Comparison of ENCODE assay signal across 8 cellular contexts in the genomic region with DNA sequence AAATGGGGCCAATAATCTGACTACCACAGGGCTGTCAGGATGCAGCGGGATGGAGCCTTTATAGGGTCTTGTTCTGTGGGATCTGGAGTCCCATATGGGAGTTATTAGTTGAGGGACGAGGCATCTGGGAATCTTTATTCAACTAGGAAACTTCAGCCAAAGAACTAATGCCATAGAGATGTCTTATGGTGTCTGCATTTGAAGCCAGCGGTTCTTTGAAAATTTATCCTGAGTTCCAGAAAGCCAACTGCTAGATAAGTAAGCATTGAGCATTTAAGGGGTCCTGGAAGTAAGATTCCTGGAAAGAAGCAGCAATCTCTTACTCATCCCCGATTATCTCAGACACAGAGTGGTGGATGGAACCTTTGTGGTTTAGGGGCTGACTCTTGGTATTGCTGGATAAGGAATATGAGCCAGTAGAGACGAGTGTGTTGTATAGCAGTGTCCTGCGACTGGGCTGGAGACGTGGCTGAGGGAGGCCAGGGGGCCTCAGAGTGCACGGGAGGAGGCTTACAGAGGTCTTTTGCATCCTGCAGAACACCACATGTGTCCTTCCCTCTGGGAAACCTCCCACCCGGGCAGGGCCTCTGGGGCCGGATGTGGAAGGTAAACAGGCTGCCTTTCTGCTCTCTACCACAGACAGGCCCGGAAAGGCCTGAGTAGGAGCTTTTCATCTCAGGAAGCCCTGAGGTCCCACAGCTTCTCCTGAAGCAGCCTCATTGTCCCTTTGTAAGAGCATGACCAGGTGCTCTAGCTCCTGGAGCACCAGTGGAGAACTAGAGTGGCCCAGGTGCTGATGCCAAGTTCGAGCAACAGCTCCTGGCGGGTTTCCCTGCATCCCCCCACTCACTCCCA. TPM values are rescaled to one million over a fixed set of nuclear protein-coding genes. Genes with fewer than 3 reads are reported as not detected.
DNase-seq lines count a peak whose midpoint lies in the region; ATAC-seq and TF ChIP-seq lines count a peak whose summit lies in the region.

No MANE protein-coding gene starts in this region.

- TF ChIP-seq CTCF in RWPE2 (IDR thresholded peaks at IDR 0.05; ENCODE audit: poor library complexity, severe bottlenecking) (no peak), osteocyte (IDR thresholded peaks at IDR 0.05) (no peak)

- 40 to 43% methylated on average over 13 of the region's 13 CpGs for WGBS in esophagus, 2 donors

- peak overlapping the region; percentile 83 for H3K27ac Mint-ChIP-seq in osteocyte (ENCODE audit: unreplicated experiment)

- peak overlapping the region; percentile 35 for H3K4me3 Mint-ChIP-seq in osteocyte (ENCODE audit: unreplicated experiment)

- no peaks in the 10 kb centered on the region for H3K9me3 ChIP-seq in RWPE2 (ENCODE audit: severe bottlenecking)
- no peaks in the 10 kb centered on the region for H3K9me3 ChIP-seq in esophagus (ENCODE audit: control insufficient read depth in 2 of 2, insufficient read depth in 1 of 2, low read depth in 1 of 2, low read length in 1 of 2)

- H3K4me3 ChIP-seq in RWPE2 (ENCODE audit: severe bottlenecking) (no peak overlapping the region), esophagus (ENCODE audit: low read depth in 1 of 2, low read length in 2 of 2) (no peak overlapping the region)

- H3K4me1 Mint-ChIP-seq in osteocyte (ENCODE audit: unreplicated experiment) = peaks cover 68% of the 10 kb centered on the region

- H3K27ac ChIP-seq in RWPE2 (ENCODE audit: poor library complexity, severe bottlenecking) = peak overlapping the region; percentile 99
- peak overlapping the region; percentile 84 to 93 for H3K27ac ChIP-seq in esophagus (ENCODE audit: low read depth in 2 of 2, low read length in 1 of 2)

- H3K27me3 Mint-ChIP-seq in osteocyte (ENCODE audit: unreplicated experiment) = no peaks in the 10 kb centered on the region

- H3K4me1 ChIP-seq in RWPE2 (ENCODE audit: insufficient read depth, poor library complexity, severe bottlenecking) (peaks cover 69% of the 10 kb centered on the region), esophagus (ENCODE audit: control insufficient read depth in 2 of 2, insufficient read depth in 2 of 2, low read length in 1 of 2) (peaks cover 11 to 24% of the 10 kb centered on the region in 2 donors)

- ATAC-seq in RWPE2 (ENCODE audit: low read depth) = no peak

- H3K36me3 ChIP-seq in RWPE2 (ENCODE audit: low read depth) (peaks cover 78% of the 10 kb centered on the region), esophagus (ENCODE audit: control insufficient read depth in 2 of 2, insufficient read depth in 2 of 2, low read length in 1 of 2) (peaks cover 0 to 5% of the 10 kb centered on the region in 2 donors)

- H3K36me3 Mint-ChIP-seq in osteocyte (ENCODE audit: unreplicated experiment) = peaks cover 6% of the 10 kb centered on the region

- peak; percentile 74 for DNase-seq in COLO829 (ENCODE audit: low spot score)
- no peak for DNase-seq in RWPE2 (ENCODE audit: low spot score)
- no peak for DNase-seq in osteocyte (ENCODE audit: extremely low spot score, unreplicated experiment)
- DNase-seq in stimulated activated CD4-positive, alpha-beta T cell treated with anti-CD3 and anti-CD28 coated beads, Interleukin-2, amount 100 ng/mL, for 48 hours = no peak
- no peak for DNase-seq in globus pallidus (ENCODE audit: low spot score)
- no peak for DNase-seq in stimulated activated CD4-positive, alpha-beta T cell treated with anti-CD3 and anti-CD28 coated beads, Interleukin-2, amount 100 ng/mL, for 24 hours
- DNase-seq in activated T-cell treated with anti-CD3 and anti-CD28 coated beads, Interleukin-2, amount 50 U/mL, for 48 hours = no peak

- H3K9me3 Mint-ChIP-seq in osteocyte (ENCODE audit: unreplicated experiment) = no peaks in the 10 kb centered on the region

- H3K27me3 ChIP-seq in RWPE2 (ENCODE audit: insufficient read depth, poor library complexity, severe bottlenecking) (no peaks in the 10 kb centered on the region), esophagus (ENCODE audit: control insufficient read depth in 1 of 2, insufficient read depth in 2 of 2, low read length in 2 of 2) (no peaks in the 10 kb centered on the region)

RNA-seq across cellular contexts. Expression of a gene that starts 28.8 kb away (rescaled TPM):
- polyA plus RNA-seq in esophagus = 100 to 1,000 TPM; 261 to 376 TPM
- total RNA-seq in osteocyte = 525 and 560 TPM in 2 replicates

RNA-seq across cellular contexts. Expression of a gene that starts 57.3 kb away (rescaled TPM):
- 100 to 1,000 TPM; 248 to 396 TPM for polyA plus RNA-seq in esophagus
- 258 and 262 TPM in 2 replicates for total RNA-seq in osteocyte

RNA-seq across cellular contexts. Expression of a gene that starts 58.5 kb away (rescaled TPM):
- polyA plus RNA-seq in esophagus = 1 to 10 TPM; 3.3 to 7.3 TPM
- total RNA-seq in osteocyte = 2.1 and 3.1 TPM in 2 replicates
